ENCODE assay signal across 19 cellular contexts in the genomic region with DNA sequence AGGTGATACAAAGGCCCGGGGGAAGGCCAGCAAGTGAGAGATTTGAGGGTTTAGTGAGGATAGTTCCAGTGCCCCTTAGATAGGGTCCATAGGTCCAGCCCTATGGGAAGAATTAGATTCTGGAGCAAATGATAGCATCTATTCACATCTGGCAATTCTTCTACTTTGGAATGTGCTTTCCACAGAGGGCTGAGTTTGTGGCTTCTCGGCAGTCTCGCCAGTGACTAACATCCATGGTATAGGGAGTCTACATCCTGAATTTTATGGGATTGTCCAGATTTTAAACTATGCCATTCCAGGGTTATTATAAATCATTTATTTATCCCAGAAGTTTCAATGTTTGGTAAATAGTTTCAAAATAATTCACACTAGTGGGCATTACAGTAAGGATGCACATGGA.
"Had no signal": no experiment of that assay in that cellular context is flagged by ENCODE, and none has a peak within 500 bp of the region (broad histone marks: within the 10 kb centered on the region; RNA-seq: fewer than 3 reads in every experiment).

No MANE protein-coding gene starts in this region.

- H3K4me3 ChIP-seq: heart right ventricle, left ventricle myocardium inferior, sigmoid colon, suprapubic skin, upper lobe of left lung had no signal

- H3K9me3 ChIP-seq: suprapubic skin, upper lobe of left lung had no signal

- H3K27ac ChIP-seq: heart right ventricle, left ventricle myocardium inferior, sigmoid colon, suprapubic skin, upper lobe of left lung had no signal

- H3K4me1 Mint-ChIP-seq: endodermal cell had no signal

- ATAC-seq: heart right ventricle, T-helper 17 cell had no signal

- DNase-seq: activated CD4-positive, alpha-beta T cell treated with anti-CD3 and anti-CD28 coated beads, Interleukin-2, amount 50 U/mL, for 1 hour; activated CD4-positive, CD25-positive, alpha-beta regulatory T cell; activated naive CD4-positive, alpha-beta T cell treated with anti-CD3 and anti-CD28 coated beads, Interleukin-2, amount 50 U/mL, for 16 hours; amygdala; cerebellar nuclear complex; dermis blood vessel endothelial cell; endodermal cell; heart right ventricle; kidney; left ventricle myocardium inferior; nephron progenitor cell; sigmoid colon; stimulated activated CD4-positive, alpha-beta T cell treated with anti-CD3 and anti-CD28 coated beads, Interleukin-2, amount 100 ng/mL, for 48 hours; stimulated activated naive CD4-positive, alpha-beta T cell treated with Interleukin-2 at 50 U/mL for 16 hours; T-helper 17 cell; upper lobe of left lung had no signal

- H3K27me3 Mint-ChIP-seq: memory B cell had no signal

- H3K36me3 ChIP-seq: heart right ventricle, left ventricle myocardium inferior, sigmoid colon, suprapubic skin, upper lobe of left lung had no signal

- H3K4me1 ChIP-seq: left ventricle myocardium inferior, sigmoid colon, suprapubic skin, upper lobe of left lung had no signal

- H3K27me3 ChIP-seq: sigmoid colon, suprapubic skin, upper lobe of left lung had no signal

- H3K27ac Mint-ChIP-seq: activated T-helper 2 cell treated with anti-CD3 and anti-CD28 coated beads, Interferon-gamma antibody, Interleukin-2, Interleukin-4, amounts not matched to agents 10 μg/mL and 5 μg/mL and 100 μg/mL, durations not matched to agents 14 hours and 24 hours and 36 hours; endodermal cell; memory B cell; nephron progenitor cell; T-helper 17 cell had no signal

- H3K9me3 Mint-ChIP-seq: activated T-helper 2 cell treated with anti-CD3 and anti-CD28 coated beads, Interferon-gamma antibody, Interleukin-2, Interleukin-4, amounts not matched to agents 10 μg/mL and 5 μg/mL and 100 μg/mL, durations not matched to agents 14 hours and 24 hours and 36 hours; memory B cell had no signal

- H3K4me3 Mint-ChIP-seq: endodermal cell, memory B cell, nephron progenitor cell, T-helper 17 cell had no signal

- H3K36me3 Mint-ChIP-seq: memory B cell had no signal
